Comparison of ENCODE assay signal across 9 cellular contexts in genomic region chr6:155495011-155495768, GRCh38. TPM values are rescaled to one million over a fixed set of nuclear protein-coding genes. Genes with fewer than 3 reads are reported as not detected.
DNase-seq lines count a peak whose midpoint lies in the region; ATAC-seq and TF ChIP-seq lines count a peak whose summit lies in the region.
"Had no signal": no experiment of that assay in that cellular context is flagged by ENCODE, and none has a peak within 500 bp of the region (broad histone marks: within the 10 kb centered on the region; RNA-seq: fewer than 3 reads in every experiment).

No MANE protein-coding gene starts in this region.

- TF ChIP-seq CTCF in upper lobe of left lung (IDR thresholded peaks at IDR 0.05), result peak in 2 of 6 experiments; percentile 16 to 24

- DNase-seq in NCI-H2171 treated with DMSO at 0.1 percent for 48 hours (lab: John Stamatoyannopoulos, UW), result peak; percentile 2
- DNase-seq in NCI-H2171 (lab: John Stamatoyannopoulos, UW), result no peak
- peak; percentile 33 for DNase-seq in amniotic stem cell (lab: John Stamatoyannopoulos, UW)
- DNase-seq in islet precursor cell, result peak; percentile 81
- no peak for DNase-seq in upper lobe of left lung
- DNase-seq in DMS114 treated with DMSO at 0.1 percent for 48 hours (lab: John Stamatoyannopoulos, UW; ENCODE audit: unreplicated experiment), result no peak
- DNase-seq in HuH-7.5 (ENCODE audit: low spot score), result no peak

- H3K27ac ChIP-seq in upper lobe of left lung, result peak overlapping the region; percentile 48 to 80 (median 60)

- H3K36me3 ChIP-seq in upper lobe of left lung, result no peaks in the 10 kb centered on the region

- WGBS in upper lobe of left lung, 2 donors, result 67 to 79% methylated on average over 11 of the region's 11 CpGs

- no peak overlapping the region for H3K4me3 ChIP-seq in upper lobe of left lung
- H3K4me3 ChIP-seq: skin epidermis had no signal

- TF ChIP-seq POLR2A in upper lobe of left lung (IDR thresholded peaks at IDR 0.05), result no peak

- no peaks in the 10 kb centered on the region for H3K27me3 ChIP-seq in upper lobe of left lung

- no peak for TF ChIP-seq EP300 in upper lobe of left lung (IDR thresholded peaks at IDR 0.05)

- ATAC-seq in upper lobe of left lung (ENCODE audit: low FRiP score in 2 of 2) (peak; percentile 51 to 76), GM18868 (IDR thresholded peaks at IDR 0.05; ENCODE audit: unreplicated experiment) (no peak)

- no peaks in the 10 kb centered on the region for H3K9me3 ChIP-seq in upper lobe of left lung

- peaks cover 11 to 23% (median 12%) of the 10 kb centered on the region in 4 donors for H3K4me1 ChIP-seq in upper lobe of left lung

RNA-seq across cellular contexts. Expression of gene NOX3, which starts 39.6 kb away (rescaled TPM):
- not detected for total RNA-seq in upper lobe of left lung

Comparison
In these comparisons a context has a peak if more than half of its experiments do, and no peak if none do; other contexts are left out.
1. DNase-seq: peak in NCI-H2171 treated with DMSO at 0.1 percent for 48 hours (single experiment), amniotic stem cell (single experiment) and islet precursor cell (single experiment); none in NCI-H2171 (single experiment), upper lobe of left lung (0 of 2), DMS114 treated with DMSO at 0.1 percent for 48 hours (single experiment) and HuH-7.5 (single experiment).